Comparison of ENCODE assay signal across 9 cellular contexts in the genomic region with DNA sequence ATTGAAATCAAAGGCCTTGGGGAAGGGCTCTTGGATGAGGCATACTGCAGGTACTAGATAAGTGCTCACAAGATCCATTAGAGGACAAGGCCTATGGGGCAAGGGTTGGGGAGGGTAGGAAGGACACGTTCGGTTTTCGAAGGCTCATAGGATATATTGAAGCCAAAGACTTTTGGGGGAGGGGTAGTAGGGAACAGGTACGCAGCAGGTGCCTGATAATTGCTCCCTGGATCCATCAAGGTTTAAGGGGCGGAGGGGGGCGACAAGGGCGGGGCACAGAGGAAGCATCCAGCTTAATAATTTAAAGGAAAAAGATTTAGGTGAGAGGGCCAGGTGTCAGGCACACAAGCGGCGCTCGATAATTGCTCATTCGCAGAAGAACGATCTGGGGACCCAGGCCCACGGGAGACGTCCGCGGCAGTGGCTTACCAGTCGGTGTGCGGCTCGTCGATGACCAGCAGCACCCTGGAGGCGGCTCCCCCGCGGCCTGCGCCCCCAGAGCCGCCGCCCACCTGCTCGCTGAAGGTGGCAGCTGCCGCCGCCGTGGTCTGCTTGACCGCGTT. TPM values are rescaled to one million over a fixed set of nuclear protein-coding genes. Genes with fewer than 3 reads are reported as not detected.
DNase-seq lines count a peak whose midpoint lies in the region; ATAC-seq and TF ChIP-seq lines count a peak whose summit lies in the region.
"Had no signal": no experiment of that assay in that cellular context is flagged by ENCODE, and none has a peak within 500 bp of the region (broad histone marks: within the 10 kb centered on the region; RNA-seq: fewer than 3 reads in every experiment).

No MANE protein-coding gene starts in this region.

- H3K27me3 ChIP-seq in iPS-18a (ENCODE audit: control insufficient read depth, insufficient read depth, low read length) (no peaks in the 10 kb centered on the region), suprapubic skin (peaks cover 4% of the 10 kb centered on the region)

- no peaks in the 10 kb centered on the region for H3K9me3 Mint-ChIP-seq in activated naive CD4-positive, alpha-beta T cell treated with anti-CD3 and anti-CD28 coated beads for 36 hours
- no peaks in the 10 kb centered on the region for H3K9me3 Mint-ChIP-seq in activated naive CD4-positive, alpha-beta T cell treated with anti-CD3 and anti-CD28 coated beads, Interleukin-2, amount 50 U/mL, for 72 hours
- no peaks in the 10 kb centered on the region for H3K9me3 Mint-ChIP-seq in activated CD8-positive, alpha-beta T cell treated with anti-CD3 and anti-CD28 coated beads, Interleukin-2, amount 10 ng/mL, durations not matched to agents 7 days and 5 days (ENCODE audit: insufficient read depth)

- H3K4me1 ChIP-seq in iPS-18a (ENCODE audit: control insufficient read depth, low read depth, low read length) (no peaks in the 10 kb centered on the region), suprapubic skin (peaks cover 10% of the 10 kb centered on the region)
- H3K4me1 ChIP-seq: gastrocnemius medialis had no signal

- H3K36me3 Mint-ChIP-seq in activated naive CD4-positive, alpha-beta T cell treated with anti-CD3 and anti-CD28 coated beads for 36 hours (ENCODE audit: low read depth): no peaks in the 10 kb centered on the region
- no peaks in the 10 kb centered on the region for H3K36me3 Mint-ChIP-seq in activated naive CD4-positive, alpha-beta T cell treated with anti-CD3 and anti-CD28 coated beads, Interleukin-2, amount 50 U/mL, for 72 hours
- no peaks in the 10 kb centered on the region for H3K36me3 Mint-ChIP-seq in activated CD8-positive, alpha-beta T cell treated with anti-CD3 and anti-CD28 coated beads, Interleukin-2, amount 10 ng/mL, durations not matched to agents 7 days and 5 days (ENCODE audit: low read depth)

- H3K9me3 ChIP-seq in iPS-18a (ENCODE audit: control insufficient read depth, low read depth, low read length) (peaks cover 5% of the 10 kb centered on the region), suprapubic skin (no peaks in the 10 kb centered on the region)
- H3K9me3 ChIP-seq: gastrocnemius medialis had no signal

- H3K4me3 ChIP-seq in iPS-18a (ENCODE audit: low read length): peak overlapping the region; percentile 26
- peak overlapping the region; percentile 37 for H3K4me3 ChIP-seq in suprapubic skin

- intact Hi-C loops in activated naive CD4-positive, alpha-beta T cell treated with anti-CD3 and anti-CD28 coated beads for 36 hours (cut with micrococcal nuclease): no loop called here

- no peak for TF ChIP-seq EP300 in suprapubic skin (IDR thresholded peaks at IDR 0.05)

- H3K27ac Mint-ChIP-seq in activated naive CD4-positive, alpha-beta T cell treated with anti-CD3 and anti-CD28 coated beads for 36 hours: no peak overlapping the region
- H3K27ac Mint-ChIP-seq in activated naive CD4-positive, alpha-beta T cell treated with anti-CD3 and anti-CD28 coated beads, Interleukin-2, amount 50 U/mL, for 72 hours: no peak overlapping the region
- no peak overlapping the region for H3K27ac Mint-ChIP-seq in activated CD8-positive, alpha-beta T cell treated with anti-CD3 and anti-CD28 coated beads, Interleukin-2, amount 10 ng/mL, durations not matched to agents 7 days and 5 days

- CTCF ChIA-PET in activated naive CD4-positive, alpha-beta T cell treated with anti-CD3 and anti-CD28 coated beads for 36 hours (lab: Charles Lee): no interaction called here
- CTCF ChIA-PET in activated CD8-positive, alpha-beta T cell treated with anti-CD3 and anti-CD28 coated beads, Interleukin-2, amount 10 ng/mL, durations not matched to agents 7 days and 5 days (lab: Charles Lee): no interaction called here

- peaks cover 13% of the 10 kb centered on the region for H3K4me1 Mint-ChIP-seq in activated naive CD4-positive, alpha-beta T cell treated with anti-CD3 and anti-CD28 coated beads for 36 hours (ENCODE audit: low read depth)
- peaks cover 16% of the 10 kb centered on the region for H3K4me1 Mint-ChIP-seq in activated CD8-positive, alpha-beta T cell treated with anti-CD3 and anti-CD28 coated beads, Interleukin-2, amount 10 ng/mL, durations not matched to agents 7 days and 5 days (ENCODE audit: low read depth)

- no peak for TF ChIP-seq CTCF in suprapubic skin (IDR thresholded peaks at IDR 0.05)

- no peak for DNase-seq in activated naive CD4-positive, alpha-beta T cell treated with anti-CD3 and anti-CD28 coated beads for 36 hours
- no peak for DNase-seq in activated naive CD4-positive, alpha-beta T cell treated with anti-CD3 and anti-CD28 coated beads, Interleukin-2, amount 50 U/mL, for 72 hours (ENCODE audit: low spot score in 2 of 2)
- DNase-seq in activated CD8-positive, alpha-beta T cell treated with anti-CD3 and anti-CD28 coated beads, Interleukin-2, amount 10 ng/mL, durations not matched to agents 7 days and 5 days: no peak
- no peak for DNase-seq in suprapubic skin (ENCODE audit: low spot score in 2 of 2)
- no peak for DNase-seq in cerebellar cortex (ENCODE audit: low spot score)
- DNase-seq in HK-2 (ENCODE audit: unreplicated experiment): no peak

- no peak overlapping the region for H3K9ac ChIP-seq in iPS-18a (ENCODE audit: low read length)

- no peak for ATAC-seq in activated naive CD4-positive, alpha-beta T cell treated with anti-CD3 and anti-CD28 coated beads, Interleukin-2, amount 50 U/mL, for 72 hours
- ATAC-seq in activated CD8-positive, alpha-beta T cell treated with anti-CD3 and anti-CD28 coated beads, Interleukin-2, amount 10 ng/mL, durations not matched to agents 7 days and 5 days: no peak
- no peak for ATAC-seq in HG03565 (IDR thresholded peaks at IDR 0.05; ENCODE audit: unreplicated experiment)

- no peak for TF ChIP-seq POLR2A in suprapubic skin (IDR thresholded peaks at IDR 0.05)

- peak overlapping the region; percentile 58 for H3K4me3 Mint-ChIP-seq in activated naive CD4-positive, alpha-beta T cell treated with anti-CD3 and anti-CD28 coated beads for 36 hours
- peak overlapping the region; percentile 23 for H3K4me3 Mint-ChIP-seq in activated CD8-positive, alpha-beta T cell treated with anti-CD3 and anti-CD28 coated beads, Interleukin-2, amount 10 ng/mL, durations not matched to agents 7 days and 5 days

- H3K27me3 Mint-ChIP-seq in activated naive CD4-positive, alpha-beta T cell treated with anti-CD3 and anti-CD28 coated beads for 36 hours (ENCODE audit: low read depth): no peaks in the 10 kb centered on the region
- H3K27me3 Mint-ChIP-seq in activated CD8-positive, alpha-beta T cell treated with anti-CD3 and anti-CD28 coated beads, Interleukin-2, amount 10 ng/mL, durations not matched to agents 7 days and 5 days (ENCODE audit: low read depth): peaks cover 41% of the 10 kb centered on the region

- POLR2A ChIA-PET in activated CD8-positive, alpha-beta T cell treated with anti-CD3 and anti-CD28 coated beads, Interleukin-2, amount 10 ng/mL, durations not matched to agents 7 days and 5 days (lab: Charles Lee): no interaction called here

- H3K27ac ChIP-seq in iPS-18a (ENCODE audit: low read length) (no peak overlapping the region), suprapubic skin (no peak overlapping the region)
- H3K27ac ChIP-seq: gastrocnemius medialis had no signal

- H3K36me3 ChIP-seq in iPS-18a (ENCODE audit: control insufficient read depth, low read depth, low read length) (no peaks in the 10 kb centered on the region), suprapubic skin (no peaks in the 10 kb centered on the region)
- H3K36me3 ChIP-seq: gastrocnemius medialis had no signal

- 49% methylated on average over 32 of the region's 32 CpGs for WGBS in suprapubic skin

RNA-seq across cellular contexts. Expression of a gene that starts 0.7 kb away (rescaled TPM):
- under 1 TPM; 0.12 to 0.36 TPM for total RNA-seq in activated naive CD4-positive, alpha-beta T cell treated with anti-CD3 and anti-CD28 coated beads for 36 hours
- total RNA-seq in activated naive CD4-positive, alpha-beta T cell treated with anti-CD3 and anti-CD28 coated beads, Interleukin-2, amount 50 U/mL, for 72 hours: 1 to 10 TPM in 1 of 2 donors, under 1 TPM in 1; 0.47 to 3.0 TPM
- under 1 TPM; 0.57 to 0.58 TPM for total RNA-seq in activated CD8-positive, alpha-beta T cell treated with anti-CD3 and anti-CD28 coated beads, Interleukin-2, amount 10 ng/mL, durations not matched to agents 7 days and 5 days
- 1 to 10 TPM in 1 of 4 donors, under 1 TPM in 2, not detected in 1; 0.34 to 2.2 (median 0.89) TPM for total RNA-seq in suprapubic skin

RNA-seq across cellular contexts. Expression of a gene that starts 10.7 kb away (rescaled TPM):
- total RNA-seq in activated naive CD4-positive, alpha-beta T cell treated with anti-CD3 and anti-CD28 coated beads for 36 hours: 1 to 10 TPM; 5.1 to 6.8 TPM
- 10 to 100 TPM in 1 of 2 donors, 1 to 10 TPM in 1; 5.1 to 11.1 TPM for total RNA-seq in activated naive CD4-positive, alpha-beta T cell treated with anti-CD3 and anti-CD28 coated beads, Interleukin-2, amount 50 U/mL, for 72 hours
- 10 to 100 TPM; 11.5 to 13.1 TPM for total RNA-seq in activated CD8-positive, alpha-beta T cell treated with anti-CD3 and anti-CD28 coated beads, Interleukin-2, amount 10 ng/mL, durations not matched to agents 7 days and 5 days
- 1 to 10 TPM; 1.1 to 4.5 (median 2.4) TPM for total RNA-seq in suprapubic skin

RNA-seq across cellular contexts. Expression of a gene that starts 31.4 kb away (rescaled TPM):
- 10 to 100 TPM; 58.1 to 58.8 TPM for total RNA-seq in activated naive CD4-positive, alpha-beta T cell treated with anti-CD3 and anti-CD28 coated beads for 36 hours
- 100 to 1,000 TPM in 1 of 2 donors, 10 to 100 TPM in 1; 95.1 to 136 TPM for total RNA-seq in activated naive CD4-positive, alpha-beta T cell treated with anti-CD3 and anti-CD28 coated beads, Interleukin-2, amount 50 U/mL, for 72 hours
- 10 to 100 TPM; 56.9 to 58.7 TPM for total RNA-seq in activated CD8-positive, alpha-beta T cell treated with anti-CD3 and anti-CD28 coated beads, Interleukin-2, amount 10 ng/mL, durations not matched to agents 7 days and 5 days
- 10 to 100 TPM; 18.3 to 32.1 (median 29.8) TPM for total RNA-seq in suprapubic skin

RNA-seq across cellular contexts. Expression of a gene that starts 36.8 kb away (rescaled TPM):
- 1 to 10 TPM; 6.7 to 9.4 TPM for total RNA-seq in activated naive CD4-positive, alpha-beta T cell treated with anti-CD3 and anti-CD28 coated beads for 36 hours
- 10 to 100 TPM; 26.1 to 32.7 TPM for total RNA-seq in activated naive CD4-positive, alpha-beta T cell treated with anti-CD3 and anti-CD28 coated beads, Interleukin-2, amount 50 U/mL, for 72 hours
- 10 to 100 TPM; 58.7 to 68.5 TPM for total RNA-seq in activated CD8-positive, alpha-beta T cell treated with anti-CD3 and anti-CD28 coated beads, Interleukin-2, amount 10 ng/mL, durations not matched to agents 7 days and 5 days
- 10 to 100 TPM; 37.7 to 94.2 (median 69.2) TPM for total RNA-seq in suprapubic skin

RNA-seq across cellular contexts. Expression of a gene that starts 40.0 kb away (rescaled TPM):
- total RNA-seq in activated naive CD4-positive, alpha-beta T cell treated with anti-CD3 and anti-CD28 coated beads for 36 hours: 100 to 1,000 TPM; 192 to 198 TPM
- 100 to 1,000 TPM; 162 to 210 TPM for total RNA-seq in activated naive CD4-positive, alpha-beta T cell treated with anti-CD3 and anti-CD28 coated beads, Interleukin-2, amount 50 U/mL, for 72 hours
- total RNA-seq in activated CD8-positive, alpha-beta T cell treated with anti-CD3 and anti-CD28 coated beads, Interleukin-2, amount 10 ng/mL, durations not matched to agents 7 days and 5 days: 100 to 1,000 TPM; 148 to 156 TPM
- total RNA-seq in suprapubic skin: 100 to 1,000 TPM in 3 of 4 donors, 10 to 100 TPM in 1; 82.6 to 127 (median 118) TPM
